24 cellular contexts compared by ENCODE assay signal in genomic region chr7:137421389-137421788, GRCh38.
DNase-seq lines count a peak whose midpoint lies in the region; ATAC-seq and TF ChIP-seq lines count a peak whose summit lies in the region.
"Had no signal": no experiment of that assay in that cellular context is flagged by ENCODE, and none has a peak within 500 bp of the region (broad histone marks: within the 10 kb centered on the region; RNA-seq: fewer than 3 reads in every experiment).

No MANE protein-coding gene starts in this region.

- POLR2A ChIA-PET in OCI-LY7 (lab: Charles Lee), result interaction anchor here (0.9 kb wide), 1 partner anchor 22 kb away, joined by 3 read pairs; no protein-coding TSS in a partner anchor

- intact Hi-C loops in prostate gland (cut with DNase I), result no loop called here
- intact Hi-C loops in OCI-LY7 (cut with micrococcal nuclease; ENCODE audit: unreplicated experiment), result no loop called here

- H3K27ac ChIP-seq in cardiac muscle cell (peak overlapping the region; percentile 10), prostate gland (peak overlapping the region in 1 of 2 donors; percentile 6), OCI-LY7 (ENCODE audit: low read depth, low read length, poor library complexity, severe bottlenecking) (no peak overlapping the region)
- H3K27ac ChIP-seq: BLaER1, Peyer's patch, skin epidermis, suprapubic skin had no signal

- CTCF ChIA-PET in OCI-LY7 (lab: Charles Lee; ENCODE audit: unreplicated experiment), result no interaction called here

- H3K4me1 ChIP-seq in cardiac muscle cell (ENCODE audit: low read depth) (peaks cover 19% of the 10 kb centered on the region), prostate gland (replicated peaks) (no peaks in the 10 kb centered on the region), OCI-LY7 (ENCODE audit: insufficient read depth, low read length, poor library complexity, severe bottlenecking) (no peaks in the 10 kb centered on the region)
- H3K4me1 ChIP-seq: BLaER1, Caco-2, Peyer's patch, suprapubic skin had no signal

- H3K9me2 ChIP-seq in OCI-LY7 (ENCODE audit: insufficient read depth, low read length), result no peaks in the 10 kb centered on the region

- H4K20me1 ChIP-seq in OCI-LY7 (ENCODE audit: insufficient read depth, low read length), result no peaks in the 10 kb centered on the region
- H4K20me1 ChIP-seq: BLaER1 had no signal

- no TSS peak for BruUV-seq in OCI-LY7 (replicated peaks; lab: Mats Ljungman, UMichigan)

- H3K9me3 ChIP-seq in MG63 (no peaks in the 10 kb centered on the region), cardiac muscle cell (ENCODE audit: low read depth) (no peaks in the 10 kb centered on the region), prostate gland (no peaks in the 10 kb centered on the region), OCI-LY7 (ENCODE audit: low read length) (no peaks in the 10 kb centered on the region)
- H3K9me3 ChIP-seq: BLaER1, Caco-2, mucosa of descending colon, Peyer's patch, suprapubic skin had no signal

- H3K27me3 ChIP-seq in MG63, result no peaks in the 10 kb centered on the region
- H3K27me3 ChIP-seq in cardiac muscle cell, result no peaks in the 10 kb centered on the region
- no peaks in the 10 kb centered on the region for H3K27me3 ChIP-seq in prostate gland (replicated peaks; ENCODE audit: insufficient read depth)
- H3K27me3 ChIP-seq: BLaER1, Peyer's patch, suprapubic skin had no signal

- WGBS in prostate gland, result 22% methylated on average over 3 of the region's 3 CpGs

- ATAC-seq in HG03108 (IDR thresholded peaks at IDR 0.05; ENCODE audit: unreplicated experiment) (no peak), HG03565 (IDR thresholded peaks at IDR 0.05; ENCODE audit: unreplicated experiment) (no peak)
- ATAC-seq: mucosa of descending colon; stimulated activated effector memory CD8-positive, alpha-beta T cell treated with anti-CD3 and anti-CD28 coated beads, Interleukin-12 subunit alpha, Interleukin-12 subunit beta, amount 100 ng/mL, for 72 hours; T-helper 17 cell had no signal

- no peak overlapping the region for H2AFZ ChIP-seq in OCI-LY7 (ENCODE audit: low read length)

- H3K79me2 ChIP-seq in OCI-LY7 (ENCODE audit: insufficient read depth, low read depth, low read length), result no peaks in the 10 kb centered on the region

- peak; percentile 3 for DNase-seq in MG63
- DNase-seq in astrocyte of the hippocampus (ENCODE audit: low read depth, low spot score), result peak; percentile 22
- DNase-seq in cardiac muscle cell (ENCODE audit: low read depth in 1 of 2, low spot score in 1 of 2), result no peak
- DNase-seq in prostate gland (ENCODE audit: low spot score), result no peak
- no peak for DNase-seq in OCI-LY7 (ENCODE audit: low spot score)
- DNase-seq: activated CD4-positive, alpha-beta T cell treated with anti-CD3 and anti-CD28 coated beads for 48 hours; activated naive CD8-positive, alpha-beta T cell treated with anti-CD3 and anti-CD28 coated beads for 36 hours; Caco-2; effector CD8-positive, alpha-beta T cell; head of caudate nucleus; Kasumi-1; mucosa of descending colon; NCI-H1105 treated with DMSO at 0.1 percent for 48 hours; NCI-H2081 treated with DMSO at 0.1 percent for 48 hours; nephron progenitor cell; Peyer's patch; stimulated activated CD4-positive, alpha-beta T cell treated with anti-CD3 and anti-CD28 coated beads, Interleukin-1b, Interleukin-23, amount 100 ng/mL, for 48 hours; T-helper 17 cell had no signal

- no peaks in the 10 kb centered on the region for H3K36me3 ChIP-seq in MG63
- no peaks in the 10 kb centered on the region for H3K36me3 ChIP-seq in cardiac muscle cell
- H3K36me3 ChIP-seq in prostate gland, result no peaks in the 10 kb centered on the region
- no peaks in the 10 kb centered on the region for H3K36me3 ChIP-seq in OCI-LY7 (ENCODE audit: insufficient read depth, low read length)
- H3K36me3 ChIP-seq: BLaER1, Peyer's patch, suprapubic skin had no signal

- no peak overlapping the region for H3K4me2 ChIP-seq in OCI-LY7 (ENCODE audit: low read length)
- H3K4me2 ChIP-seq: BLaER1 had no signal

- no peak for TF ChIP-seq POLR2A in prostate gland (IDR thresholded peaks at IDR 0.05)

- no peak overlapping the region for H3K4me3 ChIP-seq in MG63
- H3K4me3 ChIP-seq in cardiac muscle cell, result no peak overlapping the region
- H3K4me3 ChIP-seq in prostate gland, result no peak overlapping the region
- no peak overlapping the region for H3K4me3 ChIP-seq in OCI-LY7 (ENCODE audit: low read depth, low read length, poor library complexity, severe bottlenecking)
- H3K4me3 ChIP-seq: BLaER1, mucosa of descending colon, Peyer's patch, skin epidermis, suprapubic skin had no signal

- TF ChIP-seq CTCF in cardiac muscle cell (IDR thresholded peaks at IDR 0.05; ENCODE audit: low read depth, low read length) (no peak), prostate gland (IDR thresholded peaks at IDR 0.05) (no peak), OCI-LY7 (conservative IDR thresholded peaks at IDR 0.05; ENCODE audit: low read length) (no peak)

Comparison
In these comparisons a context has a peak if more than half of its experiments do, and no peak if none do; other contexts are left out.
1. DNase-seq: peak in MG63 (single experiment) and astrocyte of the hippocampus (single experiment); none in cardiac muscle cell (0 of 2), prostate gland (single experiment) and OCI-LY7 (single experiment).